In the genomic region with DNA sequence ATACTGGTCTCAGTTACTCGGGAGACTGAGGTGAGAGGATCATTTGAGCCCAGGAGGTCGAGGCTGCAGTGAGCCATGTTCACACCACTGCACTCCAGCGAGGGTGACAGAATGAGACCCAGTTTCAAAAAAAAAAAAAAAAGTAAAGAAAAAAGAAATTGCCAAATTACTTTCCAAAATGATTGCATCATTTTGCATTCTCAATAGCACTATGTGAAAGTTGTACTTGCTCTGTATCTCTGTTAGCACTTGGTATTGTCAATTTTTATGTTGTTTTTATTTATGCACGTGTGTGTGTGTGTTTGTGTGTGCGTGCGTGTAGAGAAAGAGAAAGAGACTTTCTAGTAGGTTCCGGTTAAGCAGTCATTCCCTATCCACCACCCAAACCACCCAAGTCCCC, we compare ENCODE assay signal across 8 cellular contexts.
"Had no signal": no experiment of that assay in that cellular context is flagged by ENCODE, and none has a peak within 500 bp of the region (broad histone marks: within the 10 kb centered on the region; RNA-seq: fewer than 3 reads in every experiment).

No MANE protein-coding gene starts in this region.

- H3K36me3 ChIP-seq: HAP-1 had no signal

- FAIRE-seq: HTR-8/SVneo had no signal

- H3K4me3 ChIP-seq: GM23248, HAP-1 had no signal

- ATAC-seq: HCT116 had no signal

- DNase-seq: GM23248, GOT3, H7, KG1 had no signal

- H3K27ac Mint-ChIP-seq: IgD-negative memory B cell had no signal

- H3K4me3 Mint-ChIP-seq: IgD-negative memory B cell had no signal

- H3K4me1 Mint-ChIP-seq: IgD-negative memory B cell had no signal

- H2AFZ ChIP-seq: GM23248 had no signal

- H3K36me3 Mint-ChIP-seq: IgD-negative memory B cell had no signal

- H3K9me3 ChIP-seq: HAP-1 had no signal

- H3K27ac ChIP-seq: GM23248 had no signal

- H3K9ac ChIP-seq: GM23248 had no signal
